In the genomic region with DNA sequence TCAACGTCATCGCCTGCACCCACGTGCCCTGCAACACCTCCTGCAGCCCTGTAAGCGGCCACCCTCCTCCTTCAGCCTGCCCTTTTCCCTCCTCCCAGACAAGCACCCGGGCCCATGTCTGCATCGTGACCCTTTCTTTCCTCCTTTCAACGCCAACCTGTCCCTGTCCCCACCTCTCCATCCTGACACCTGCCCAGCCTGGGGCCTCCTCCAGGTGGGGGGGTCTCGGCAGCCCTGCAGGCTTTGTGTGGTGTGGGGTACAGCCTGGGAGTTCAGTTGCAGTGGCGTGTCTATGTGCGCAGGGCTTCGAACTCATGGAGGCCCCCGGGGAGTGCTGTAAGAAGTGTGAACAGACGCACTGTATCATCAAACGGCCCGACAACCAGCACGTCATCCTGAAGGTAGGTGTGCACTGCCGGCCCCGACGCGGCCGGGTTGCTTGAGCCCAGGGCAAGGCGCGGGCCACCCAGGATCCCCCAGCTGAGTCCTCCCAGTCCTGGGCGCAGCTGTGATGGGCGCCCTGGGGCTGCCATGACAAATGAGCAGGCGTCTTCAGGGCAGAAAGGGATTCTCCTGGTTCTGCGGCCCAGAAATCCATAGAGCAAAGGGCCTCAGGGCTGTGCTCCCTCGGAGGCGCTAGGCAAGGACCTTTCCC, we compare ENCODE assay signal across 22 cellular contexts. TPM values are rescaled to one million over a fixed set of nuclear protein-coding genes. Genes with fewer than 3 reads are reported as not detected.
"Had no signal": no experiment of that assay in that cellular context is flagged by ENCODE, and none has a peak within 500 bp of the region (broad histone marks: within the 10 kb centered on the region; RNA-seq: fewer than 3 reads in every experiment).

No MANE protein-coding gene starts in this region.

- H3K36me3 ChIP-seq: MG63, SJSA1 had no signal

- H3K4me1 ChIP-seq: SJSA1 had no signal

- H3K27me3 ChIP-seq: MG63, SJSA1 had no signal

- H3K27ac ChIP-seq: RWPE1, SJSA1, SK-N-MC had no signal

- H3K4me3 ChIP-seq: MG63, SJSA1, SK-N-MC had no signal

- DNase-seq: IMR-90, Karpas-422, KG1, MG63, NCI-H1092, NCI-H1105 treated with DMSO at 0.1 percent for 48 hours, NCI-H1417 treated with DMSO at 0.1 percent for 48 hours, NCI-H146, NCI-H187, NCI-H2029, NCI-H2081 treated with DMSO at 0.1 percent for 48 hours, NCI-H2171, NCI-H226, NCI-H446, NCI-H510A, NCI-H524 treated with DMSO at 0.1 percent for 48 hours, NCI-H69, NCI-H774, SIG-M5 had no signal

- H3K9me3 ChIP-seq: MG63, SJSA1 had no signal

RNA-seq across cellular contexts. Expression of a gene that starts 33.7 kb away (rescaled TPM):
- total RNA-seq: IMR-90, SJSA1 had no signal
- polyA plus RNA-seq: IMR-90 had no signal

RNA-seq across cellular contexts. Expression of a gene that starts 49.4 kb away (rescaled TPM):
- total RNA-seq: IMR-90 had no signal
